In genomic region chr4:5757536-5757935, GRCh38 we compare ENCODE assay signal across 1 cellular context.
TF ChIP-seq lines count a peak whose summit lies in the region.

No MANE protein-coding gene starts in this region.

TF ChIP-seq in HCT116, 20 proteins besides CTCF, POLR2A, EP300 and RAD21 (continued from another document):
- TF ChIP-seq ZBTB33 (IDR thresholded peaks at IDR 0.05; ENCODE audit: extremely low read depth, insufficient replicate concordance, low read length) (no peak), SRF (IDR thresholded peaks at IDR 0.05; ENCODE audit: low read depth) (no peak), EZH2 (IDR thresholded peaks at IDR 0.05) (no peak), JUND (IDR thresholded peaks at IDR 0.05) (no peak), SIN3A (IDR thresholded peaks at IDR 0.05; ENCODE audit: low read depth) (no peak), CEBPB (IDR thresholded peaks at IDR 0.05; ENCODE audit: low read depth) (no peak), MAX (IDR thresholded peaks at IDR 0.05) (no peak), SP1 (IDR thresholded peaks at IDR 0.05; ENCODE audit: low read depth) (no peak), POLR2AphosphoS5 (IDR thresholded peaks at IDR 0.05; ENCODE audit: low read depth, low read length) (no peak), ZNF274 (IDR thresholded peaks at IDR 0.05; ENCODE audit: low read depth, low read length) (no peak), FOSL1 (IDR thresholded peaks at IDR 0.05; ENCODE audit: low read depth) (no peak), YY1 (IDR thresholded peaks at IDR 0.05; ENCODE audit: extremely low read depth, insufficient replicate concordance, low read depth, low read length) (no peak)
